In genomic region chr5:35124932-35125331, GRCh38 we compare ENCODE assay signal across 6 cellular contexts.
"Had no signal": no experiment of that assay in that cellular context is flagged by ENCODE, and none has a peak within 500 bp of the region (broad histone marks: within the 10 kb centered on the region; RNA-seq: fewer than 3 reads in every experiment).

No MANE protein-coding gene starts in this region.

- H3K27me3 Mint-ChIP-seq: IgD-negative memory B cell had no signal

- DNase-seq: H9, HCEC 1CT had no signal

- H2AFZ ChIP-seq: GM23338 had no signal

- H3K4me2 ChIP-seq: GM23338 had no signal

- H3K4me1 Mint-ChIP-seq: GM23338, H9 had no signal

- FAIRE-seq: H1, H54 had no signal

- H3K9me3 Mint-ChIP-seq: GM23338, H9, IgD-negative memory B cell had no signal

- H3K4me3 Mint-ChIP-seq: GM23338, H9, IgD-negative memory B cell had no signal

- ATAC-seq: GM23338 had no signal

- H3K27ac Mint-ChIP-seq: GM23338, H9, IgD-negative memory B cell had no signal

- H3K36me3 Mint-ChIP-seq: IgD-negative memory B cell had no signal

- H3K4me3 ChIP-seq: GM23338 had no signal
